17 cellular contexts compared by ENCODE assay signal in the genomic region with DNA sequence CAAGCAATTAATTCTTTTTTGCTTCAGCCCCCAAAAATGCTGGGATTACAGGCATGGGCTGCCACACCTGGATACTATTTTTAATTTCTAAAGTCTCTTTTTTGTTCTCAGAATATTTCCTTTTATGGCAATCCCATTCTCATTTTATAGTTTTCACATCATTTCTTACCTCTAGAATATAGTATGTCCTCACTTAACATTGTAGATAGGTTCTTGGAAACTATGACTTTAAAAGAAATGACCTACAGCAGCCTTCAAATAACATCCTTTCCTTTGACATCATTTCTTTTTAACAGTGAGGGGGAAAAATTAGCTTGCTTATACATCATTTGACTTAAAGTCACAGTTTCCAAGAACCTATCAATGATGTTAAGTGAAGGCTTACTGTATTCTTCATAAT. TPM values are rescaled to one million over a fixed set of nuclear protein-coding genes. Genes with fewer than 3 reads are reported as not detected.
DNase-seq lines count a peak whose midpoint lies in the region; ATAC-seq, FAIRE-seq and TF ChIP-seq lines count a peak whose summit lies in the region.
"Had no signal": no experiment of that assay in that cellular context is flagged by ENCODE, and none has a peak within 500 bp of the region (broad histone marks: within the 10 kb centered on the region; RNA-seq: fewer than 3 reads in every experiment).

No MANE protein-coding gene starts in this region.

- TF ChIP-seq POLR2A in K562 (conservative IDR thresholded peaks at IDR 0.05) = no peak

- H3K36me3 ChIP-seq in HEK293 (ENCODE audit: control insufficient read depth in 2 of 2, insufficient read depth in 1 of 2, low read length in 2 of 2) = peaks cover 3 to 14% of the 10 kb centered on the region in 2 experiments; a peak in 2 of 3 replicates
- H3K36me3 ChIP-seq in K562 (ENCODE audit: control insufficient read depth, insufficient read depth, low read length) = peaks cover 53% of the 10 kb centered on the region; the same call in 1 of the 3 replicates
- H3K36me3 ChIP-seq: BE2C had no signal

- no peaks in the 10 kb centered on the region for H3K9me1 ChIP-seq in K562 (ENCODE audit: control insufficient read depth, insufficient read depth, low read length)

- no peak overlapping the region for H3K4me3 Mint-ChIP-seq in activated T-cell treated with anti-CD3 and anti-CD28 coated beads, Interleukin-2, amount 50 U/mL, for 72 hours
- H3K4me3 Mint-ChIP-seq: CD4-positive, CD25-positive, alpha-beta regulatory T cell; CD8-positive, alpha-beta memory T cell had no signal

- no peaks in the 10 kb centered on the region for H3K27me3 Mint-ChIP-seq in activated T-cell treated with anti-CD3 and anti-CD28 coated beads, Interleukin-2, amount 50 U/mL, for 72 hours (ENCODE audit: low read depth)
- H3K27me3 Mint-ChIP-seq: CD4-positive, CD25-positive, alpha-beta regulatory T cell; CD8-positive, alpha-beta memory T cell had no signal

- BruUV-seq in K562 (replicated peaks; lab: Mats Ljungman, UMichigan) = no TSS peak

- no peak overlapping the region for H3K4me2 ChIP-seq in K562 (ENCODE audit: insufficient read depth, low read length)

- FAIRE-seq in G401.6 (lab: Jason Lieb, UNC) (peak; percentile 66), K562 (lab: Jason Lieb, UNC) (no peak)

- POLR2A ChIA-PET in HEK293 (lab: Yijun Ruan, JAX) = no interaction called here
- POLR2A ChIA-PET in K562 (lab: Yijun Ruan, JAX) = interaction anchor here (0.6 to 1.6 kb wide), 3 partner anchors 7 to 29 kb away, joined by 3 to 5 read pairs (median 5); no protein-coding TSS in a partner anchor

- H2AFZ ChIP-seq in K562 (ENCODE audit: low read depth, low read length) = no peak overlapping the region

- peak in 1 of 2 donors; percentile 19 for ATAC-seq in activated T-cell treated with anti-CD3 and anti-CD28 coated beads, Interleukin-2, amount 50 U/mL, for 72 hours (replicated peaks in 1 of 2)
- ATAC-seq in K562 (no peak), HG03460 (IDR thresholded peaks at IDR 0.05; ENCODE audit: unreplicated experiment) (no peak)

- no peak for TF ChIP-seq RAD21 in K562 (CRISPR knock-in tag; conservative IDR thresholded peaks at IDR 0.05 in 1 of 2, IDR thresholded peaks at IDR 0.05 in 1 of 2)

- no peaks in the 10 kb centered on the region for H3K27me3 ChIP-seq in K562 (ENCODE audit: control insufficient read depth in 2 of 2, insufficient read depth in 2 of 2, low read length in 2 of 2)
- H3K27me3 ChIP-seq: BE2C had no signal

- CTCF ChIA-PET in HEK293 (lab: Yijun Ruan, JAX) (interaction anchor here (0.7 to 1.9 kb wide), 5 partner anchors 18 to 501 kb away, joined by 3 to 10 read pairs (median 4); no protein-coding TSS in a partner anchor), K562 (lab: Yijun Ruan, JAX; ENCODE audit: low intra/inter-chr PET ratio) (no interaction called here)

- H3K9me3 Mint-ChIP-seq in activated T-cell treated with anti-CD3 and anti-CD28 coated beads, Interleukin-2, amount 50 U/mL, for 72 hours = no peaks in the 10 kb centered on the region
- H3K9me3 Mint-ChIP-seq: CD4-positive, CD25-positive, alpha-beta regulatory T cell; CD8-positive, alpha-beta memory T cell had no signal

- no peaks in the 10 kb centered on the region for H4K20me1 ChIP-seq in K562 (replicated peaks; ENCODE audit: control insufficient read depth, insufficient read depth, low read length)

- in situ Hi-C loops in K562 (cut with MboI) = no loop called here

- no peak for TF ChIP-seq EP300 in K562 (IDR thresholded peaks at IDR 0.05; ENCODE audit: low read length)

- no peaks in the 10 kb centered on the region for H3K4me1 ChIP-seq in HEK293 (ENCODE audit: control insufficient read depth, insufficient read depth, low read length)
- no peaks in the 10 kb centered on the region for H3K4me1 ChIP-seq in K562 (replicated peaks in 1 of 2; ENCODE audit: control insufficient read depth in 2 of 2, insufficient read depth in 2 of 2, low read length in 2 of 2)
- H3K4me1 ChIP-seq: BE2C had no signal

- H3K9me3 ChIP-seq in HEK293 (ENCODE audit: control insufficient read depth, insufficient read depth, low read depth, low read length) (no peaks in the 10 kb centered on the region), K562 (replicated peaks; ENCODE audit: control insufficient read depth, insufficient read depth, low read depth, low read length) (no peaks in the 10 kb centered on the region)
- H3K9me3 ChIP-seq: BE2C had no signal

- no peak for DNase-seq in activated T-cell treated with anti-CD3 and anti-CD28 coated beads, Interleukin-2, amount 50 U/mL, for 72 hours
- DNase-seq in activated T-cell treated with anti-CD3 and anti-CD28 coated beads, Interleukin-2, amount 50 U/mL, for 48 hours = no peak
- no peak for DNase-seq in K562 (ENCODE audit: extremely low read depth in 1 of 4, low spot score in 3 of 4)
- DNase-seq in NOMO-1 treated with DMSO at 0.1 percent for 48 hours (lab: John Stamatoyannopoulos, UW; ENCODE audit: unreplicated experiment) = no peak
- DNase-seq: ACHN; BE2C; C1 segment of cervical spinal cord; CD8-positive, alpha-beta memory T cell; COR-L47; GDM1; GOT3; H7 had no signal

- peaks cover 2 to 20% of the 10 kb centered on the region in 2 donors for H3K36me3 Mint-ChIP-seq in activated T-cell treated with anti-CD3 and anti-CD28 coated beads, Interleukin-2, amount 50 U/mL, for 72 hours (ENCODE audit: insufficient read depth in 2 of 2)
- H3K36me3 Mint-ChIP-seq: CD4-positive, CD25-positive, alpha-beta regulatory T cell; CD8-positive, alpha-beta memory T cell had no signal

- intact Hi-C loops in K562 (cut with micrococcal nuclease) = no loop called here

- H3K27ac Mint-ChIP-seq in activated T-cell treated with anti-CD3 and anti-CD28 coated beads, Interleukin-2, amount 50 U/mL, for 72 hours = peak overlapping the region; percentile 83
- H3K27ac Mint-ChIP-seq: CD4-positive, CD25-positive, alpha-beta regulatory T cell had no signal

- H3K4me3 ChIP-seq in HEK293 (ENCODE audit: low read depth, low read length) (no peak overlapping the region), K562 (no peak overlapping the region)

- H3K9ac ChIP-seq in K562 (ENCODE audit: insufficient read depth in 1 of 2, low read depth in 2 of 2, low read length in 2 of 2) = no peak overlapping the region

- H3K27ac ChIP-seq in HEK293 (ENCODE audit: extremely low read depth, low read depth, low read length) (no peak overlapping the region), K562 (ENCODE audit: extremely low read depth, low read depth, low read length) (no peak overlapping the region)
- H3K27ac ChIP-seq: HL-60 had no signal

- H3K4me1 Mint-ChIP-seq in activated T-cell treated with anti-CD3 and anti-CD28 coated beads, Interleukin-2, amount 50 U/mL, for 72 hours (ENCODE audit: low read depth) = no peaks in the 10 kb centered on the region
- H3K4me1 Mint-ChIP-seq: CD8-positive, alpha-beta memory T cell had no signal

- peaks cover 7% of the 10 kb centered on the region for H3K79me2 ChIP-seq in K562 (ENCODE audit: control insufficient read depth, insufficient read depth, low read length)

- TF ChIP-seq CTCF in HEK293 (tag by site-specific recombination; IDR thresholded peaks at IDR 0.05) = no peak
- TF ChIP-seq CTCF in K562 (IDR thresholded peaks at IDR 0.05 in 2 of 3, conservative IDR thresholded peaks at IDR 0.05 in 1 of 3; ENCODE audit: insufficient read depth in 2 of 3, low read depth in 1 of 3, low read length in 3 of 3) = no peak

TF ChIP-seq in HEK293, 187 proteins besides CTCF, POLR2A, EP300 and RAD21:
- TF ChIP-seq ZNF664 (tag by site-specific recombination; IDR thresholded peaks at IDR 0.05) (peak; percentile 92), ZNF138 (tag by site-specific recombination; IDR thresholded peaks at IDR 0.05; ENCODE audit: borderline replicate concordance) (no peak)

TF ChIP-seq in K562, 482 proteins besides CTCF, POLR2A, EP300 and RAD21:
- TF ChIP-seq CSDE1 (IDR thresholded peaks at IDR 0.05) (0 out of 4 replicates have a peak, but pooled peaks of 1 of the 2 experiments have one; percentile 42), RBM25 (IDR thresholded peaks at IDR 0.05; ENCODE audit: low read depth, low read length, severe bottlenecking) (peak; percentile 16), PHF21A (IDR thresholded peaks at IDR 0.05; ENCODE audit: borderline replicate concordance, low read depth) (no peak)

RNA-seq across cellular contexts. Expression of gene RBBP8, which starts 31.6 kb away (rescaled TPM):
- 10 to 100 TPM; 57.2 to 64.2 TPM for total RNA-seq in activated T-cell treated with anti-CD3 and anti-CD28 coated beads, Interleukin-2, amount 50 U/mL, for 72 hours
- total RNA-seq in K562 (2011; cell fraction: chromatin; rRNA removed; ENCODE audit: low replicate concordance) = 27.9 and 67.2 TPM in 2 replicates
- 10.7 and 16.6 TPM in 2 replicates for total RNA-seq in K562 (2011; cell fraction: nucleolus; rRNA removed)
- total RNA-seq in K562 (2011; cell fraction: nucleoplasm; rRNA removed) = 29.2 and 30.0 TPM in 2 replicates
- total RNA-seq in K562 (2014; rRNA removed) (34.7 and 34.8 TPM in 2 replicates), K562 (2014; rRNA removed; fragmentation: Illumina TruSeq; extraction: Trizol) (63.1 and 71.3 TPM in 2 replicates), K562 (2015; rRNA removed; fragmentation: Illumina TruSeq; extraction: Trizol) (49.6 and 51.5 TPM in 2 replicates), K562 (2021) (48.9 and 52.4 TPM in 2 replicates)
- polyA plus RNA-seq in K562 (2011; rRNA removed) (31.0 and 54.5 TPM in 2 replicates), K562 (2014; fragmentation: Illumina TruSeq; extraction: Trizol) (42.2 and 51.2 TPM in 2 replicates), K562 (2014; fragmentation: Nextera tagmentation; extraction: Ambion mirVana) (10 to 100 TPM; 28.4 to 45.6 TPM), K562 (2014; rRNA removed) (30.7 and 38.0 TPM in 2 replicates)
- 8.7 and 13.6 TPM in 2 replicates for polyA plus RNA-seq in K562 (2011; cell fraction: cytosol; rRNA removed)
- polyA plus RNA-seq in K562 (2011; cell fraction: nucleus; rRNA removed) = 13.1 and 14.4 TPM in 2 replicates
- 33.5 and 36.3 TPM in 2 replicates for polyA plus RNA-seq in K562 (2012)
- polyA minus RNA-seq in K562 (2011; rRNA and poly(A)+ RNA removed) = 50.4 and 62.6 TPM in 2 replicates
- 18.8 and 22.4 TPM in 2 replicates for polyA minus RNA-seq in K562 (2011; cell fraction: cytosol; rRNA and poly(A)+ RNA removed)
- polyA minus RNA-seq in K562 (2011; cell fraction: nucleus; rRNA and poly(A)+ RNA removed) = 17.2 and 27.7 TPM in 2 replicates
